2 cellular contexts compared by ENCODE assay signal in the genomic region with DNA sequence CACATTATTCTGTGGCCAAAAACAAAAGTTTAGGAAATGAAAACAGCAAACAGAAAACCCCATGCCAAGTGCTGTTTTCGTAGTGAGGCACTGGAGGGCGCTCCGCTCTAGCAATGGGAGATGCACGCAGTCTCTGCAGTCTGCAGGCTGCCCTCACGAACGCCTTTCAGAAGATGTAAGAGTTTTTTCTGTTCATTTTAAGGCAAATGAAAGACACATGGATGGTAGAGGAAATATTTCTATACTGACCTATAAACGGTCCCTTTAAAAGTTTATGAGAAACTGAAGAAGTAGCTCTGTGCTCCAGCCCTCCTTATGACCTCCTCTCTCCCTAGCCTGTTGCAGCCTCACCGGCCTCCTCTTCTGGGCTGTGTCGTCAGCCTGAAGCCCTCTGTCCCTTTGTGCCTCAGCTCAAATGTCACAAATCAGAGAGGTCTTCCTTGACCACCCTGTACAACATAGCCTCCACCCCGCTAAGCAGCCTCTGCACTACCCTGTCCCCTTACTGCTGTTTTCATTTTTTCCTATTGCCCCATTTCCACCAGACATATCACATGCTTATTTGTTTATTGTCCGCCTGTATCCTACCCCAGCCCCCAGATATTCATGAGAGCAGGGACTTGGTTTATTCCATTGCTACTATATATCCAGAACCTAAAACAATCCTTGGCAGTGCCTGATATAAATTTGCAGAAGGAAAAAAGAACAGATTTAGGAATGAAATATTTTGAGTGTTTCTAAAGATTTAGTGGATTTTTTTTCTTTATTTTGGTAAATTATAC.
TF ChIP-seq lines count a peak whose summit lies in the region.

No MANE protein-coding gene starts in this region.

TF ChIP-seq in endothelial cell of umbilical vein, 7 proteins besides CTCF, POLR2A, EP300 and RAD21 (continued from another document):
- TF ChIP-seq EZH2 (IDR thresholded peaks at IDR 0.05; ENCODE audit: borderline replicate concordance, low read depth, low read length, severe bottlenecking), result no peak
- TF ChIP-seq, protein P1, sequence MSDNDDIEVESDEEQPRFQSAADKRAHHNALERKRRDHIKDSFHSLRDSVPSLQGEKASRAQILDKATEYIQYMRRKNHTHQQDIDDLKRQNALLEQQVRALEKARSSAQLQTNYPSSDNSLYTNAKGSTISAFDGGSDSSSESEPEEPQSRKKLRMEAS (IDR thresholded peaks at IDR 0.05; ENCODE audit: insufficient read depth, insufficient read length), result no peak
- TF ChIP-seq FOS (IDR thresholded peaks at IDR 0.05; ENCODE audit: borderline replicate concordance, insufficient read depth, low read length), result no peak

TF ChIP-seq in neural cell, 6 proteins besides CTCF, POLR2A, EP300 and RAD21 (continued from another document):
- TF ChIP-seq REST (IDR thresholded peaks at IDR 0.05; ENCODE audit: borderline replicate concordance), result no peak
TF ChIP-seq in neural cell: peak in this region for 1.
